In the genomic region with DNA sequence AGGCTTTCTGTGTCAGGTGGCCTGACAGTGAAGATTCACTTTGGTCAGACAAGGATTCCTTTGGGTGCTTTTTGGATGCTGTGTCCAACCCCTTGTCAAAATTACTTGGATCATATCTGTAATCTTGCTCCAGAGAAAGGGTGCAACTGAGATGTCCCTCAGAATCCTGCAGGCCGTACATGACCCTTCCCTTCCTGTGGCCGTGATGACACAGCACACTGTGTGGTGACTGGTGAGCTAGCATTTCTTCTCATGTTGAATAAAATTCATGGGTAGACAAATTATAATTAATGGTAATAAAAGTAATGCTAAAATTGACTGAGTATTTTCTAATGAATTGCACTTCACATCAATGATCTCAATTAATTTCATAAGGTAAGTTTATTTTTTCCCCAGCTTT, we compare ENCODE assay signal across 27 cellular contexts.
"Had no signal": no experiment of that assay in that cellular context is flagged by ENCODE, and none has a peak within 500 bp of the region (broad histone marks: within the 10 kb centered on the region; RNA-seq: fewer than 3 reads in every experiment).

No MANE protein-coding gene starts in this region.

- H3K27me3 Mint-ChIP-seq: dendritic cell treated with granulocyte-macrophage colony-stimulating factor and Interleukin-4, amounts not matched to agents 40 ng/mL and 50 ng/mL, for 4 days; effector memory CD8-positive, alpha-beta T cell; naive B cell; naive thymus-derived CD8-positive, alpha-beta T cell had no signal

- H3K4me1 Mint-ChIP-seq: endodermal cell had no signal

- H3K4me3 ChIP-seq: esophagus squamous epithelium, gastrocnemius medialis, heart right ventricle, left lung, lower lobe of right lung, mucosa of descending colon had no signal

- DNase-seq: cortex of kidney; effector CD8-positive, alpha-beta T cell; effector memory CD8-positive, alpha-beta T cell; endodermal cell; erythroblast; esophagus squamous epithelium; foreskin fibroblast; foreskin melanocyte; gastrocnemius medialis; glutamatergic neuron; head of caudate nucleus; heart right ventricle; hippocampal formation; left cardiac atrium; left lung; left ventricle myocardium superior; lower lobe of right lung; mesenchymal stem cell; mucosa of descending colon; naive B cell; naive thymus-derived CD8-positive, alpha-beta T cell had no signal

- H3K4me3 Mint-ChIP-seq: dendritic cell treated with granulocyte-macrophage colony-stimulating factor and Interleukin-4, amounts not matched to agents 40 ng/mL and 50 ng/mL, for 4 days; effector memory CD8-positive, alpha-beta T cell; endodermal cell; mesothelial cell of epicardium; naive B cell; naive thymus-derived CD8-positive, alpha-beta T cell had no signal

- H3K36me3 Mint-ChIP-seq: mesothelial cell of epicardium; naive B cell; naive thymus-derived CD8-positive, alpha-beta T cell had no signal

- FAIRE-seq: endometrium, islet of Langerhans, keratinocyte had no signal

- H3K27ac Mint-ChIP-seq: dendritic cell treated with granulocyte-macrophage colony-stimulating factor and Interleukin-4, amounts not matched to agents 40 ng/mL and 50 ng/mL, for 4 days; effector memory CD8-positive, alpha-beta T cell; endodermal cell; mesothelial cell of epicardium had no signal

- H3K27me3 ChIP-seq: esophagus squamous epithelium, gastrocnemius medialis, heart right ventricle, left lung had no signal

- H3K9me3 Mint-ChIP-seq: dendritic cell treated with granulocyte-macrophage colony-stimulating factor and Interleukin-4, amounts not matched to agents 40 ng/mL and 50 ng/mL, for 4 days; effector memory CD8-positive, alpha-beta T cell; endodermal cell; mesothelial cell of epicardium; naive thymus-derived CD8-positive, alpha-beta T cell had no signal

- H3K9me3 ChIP-seq: esophagus squamous epithelium, gastrocnemius medialis, heart right ventricle, left lung, lower lobe of right lung, mucosa of descending colon had no signal

- H3K27ac ChIP-seq: epithelial cell of prostate, esophagus squamous epithelium, gastrocnemius medialis, heart right ventricle, left lung, lower lobe of right lung had no signal

- H3K36me3 ChIP-seq: esophagus squamous epithelium, gastrocnemius medialis, heart right ventricle, left lung, lower lobe of right lung had no signal

- H3K4me1 ChIP-seq: gastrocnemius medialis, left lung, lower lobe of right lung had no signal
